Comparison of ENCODE assay signal across 8 cellular contexts in genomic region chr12:116319851-116320621, GRCh38. TPM values are rescaled to one million over a fixed set of nuclear protein-coding genes. Genes with fewer than 3 reads are reported as not detected.
A peak's percentile ranks its signal among the peaks of the same experiment; 100 is the strongest.
DNase-seq lines count a peak whose midpoint lies in the region; ATAC-seq and TF ChIP-seq lines count a peak whose summit lies in the region.

No MANE protein-coding gene starts in this region.

- H3K27ac Mint-ChIP-seq in memory B cell, result peak overlapping the region; percentile 51

- TF ChIP-seq CTCF in body of pancreas (IDR thresholded peaks at IDR 0.05), result no peak
- TF ChIP-seq CTCF in tibial artery (IDR thresholded peaks at IDR 0.05), result no peak

- H3K36me3 ChIP-seq in body of pancreas (replicated peaks in 1 of 2; ENCODE audit: insufficient read depth in 1 of 2, low read depth in 2 of 2), result no peaks in the 10 kb centered on the region
- H3K36me3 ChIP-seq in tibial artery, result no peaks in the 10 kb centered on the region

- H3K36me3 Mint-ChIP-seq in memory B cell, result peaks cover 1% of the 10 kb centered on the region

- H3K27ac ChIP-seq in body of pancreas, result peak overlapping the region in 1 of 4 donors; percentile 35
- H3K27ac ChIP-seq in tibial artery, result peak overlapping the region; percentile 73 to 76

- no peaks in the 10 kb centered on the region for H3K27me3 ChIP-seq in body of pancreas
- no peaks in the 10 kb centered on the region for H3K27me3 ChIP-seq in tibial artery

- DNase-seq in CD1c-positive myeloid dendritic cell (ENCODE audit: extremely low spot score), result peak; percentile 80
- peak; percentile 9 for DNase-seq in NCI-H226
- DNase-seq in body of pancreas, result peak; percentile 14 to 64 (median 27)
- DNase-seq in memory B cell (ENCODE audit: low spot score in 2 of 2), result no peak
- DNase-seq in tibial artery, result peak; percentile 86 to 88
- no peak for DNase-seq in SHP77 treated with DMSO at 0.1 percent for 48 hours (lab: John Stamatoyannopoulos, UW)
- no peak for DNase-seq in kidney glomerular epithelial cell (lab: John Stamatoyannopoulos, UW)
- DNase-seq in activated effector memory CD4-positive, alpha-beta T cell treated with anti-CD3 and anti-CD28 coated beads, Interleukin-2, amount 50 U/mL, for 16 hours, result no peak

- H3K4me3 ChIP-seq in body of pancreas (no peak overlapping the region), tibial artery (peak overlapping the region; percentile 2 to 28)

- no peak for TF ChIP-seq POLR2A in body of pancreas (IDR thresholded peaks at IDR 0.05)

- H3K4me3 Mint-ChIP-seq in memory B cell, result no peak overlapping the region

- 52 to 75% methylated on average over 16 of the region's 16 CpGs for WGBS in body of pancreas, 2 donors

- peaks cover 24% of the 10 kb centered on the region for H3K4me1 Mint-ChIP-seq in memory B cell

- no peaks in the 10 kb centered on the region for H3K9me3 ChIP-seq in body of pancreas
- no peaks in the 10 kb centered on the region for H3K9me3 ChIP-seq in tibial artery

- H3K9me3 Mint-ChIP-seq in memory B cell, result peaks cover 2% of the 10 kb centered on the region

- H3K4me1 ChIP-seq in body of pancreas (peaks cover 5% of the 10 kb centered on the region), tibial artery (peaks cover 0 to 45% (median 31%) of the 10 kb centered on the region in 4 donors)

- ATAC-seq in body of pancreas (peak; percentile 54), memory B cell (ENCODE audit: low read depth) (peak; percentile 23)

- intact Hi-C loops in body of pancreas (cut with DNase I), result no loop called here
- intact Hi-C loops in tibial artery (cut with DNase I; ENCODE audit: low total_unique reads), result loop anchor here (10.0 kb wide), 2 partner anchors 65 to 105 kb away; no protein-coding TSS in a partner anchor

- peaks cover 2% of the 10 kb centered on the region for H3K27me3 Mint-ChIP-seq in memory B cell

RNA-seq across cellular contexts. Expression of gene MED13L, which starts 42.5 kb away (rescaled TPM):
- total RNA-seq in body of pancreas, result 10 to 100 TPM; 65.9 to 72.6 TPM

Comparison
In these comparisons a context has a peak if more than half of its experiments do, and no peak if none do; other contexts are left out.
1. DNase-seq: peak in CD1c-positive myeloid dendritic cell (single experiment), NCI-H226 (single experiment), body of pancreas (4 of 4) and tibial artery (2 of 2); none in memory B cell (0 of 2), SHP77 treated with DMSO at 0.1 percent for 48 hours (single experiment), kidney glomerular epithelial cell (single experiment) and activated effector memory CD4-positive, alpha-beta T cell treated with anti-CD3 and anti-CD28 coated beads, Interleukin-2, amount 50 U/mL, for 16 hours (single experiment).
2. H3K4me3 ChIP-seq: peak in tibial artery (2 of 2); none in body of pancreas (0 of 2).